6 cellular contexts compared by ENCODE assay signal in the genomic region with DNA sequence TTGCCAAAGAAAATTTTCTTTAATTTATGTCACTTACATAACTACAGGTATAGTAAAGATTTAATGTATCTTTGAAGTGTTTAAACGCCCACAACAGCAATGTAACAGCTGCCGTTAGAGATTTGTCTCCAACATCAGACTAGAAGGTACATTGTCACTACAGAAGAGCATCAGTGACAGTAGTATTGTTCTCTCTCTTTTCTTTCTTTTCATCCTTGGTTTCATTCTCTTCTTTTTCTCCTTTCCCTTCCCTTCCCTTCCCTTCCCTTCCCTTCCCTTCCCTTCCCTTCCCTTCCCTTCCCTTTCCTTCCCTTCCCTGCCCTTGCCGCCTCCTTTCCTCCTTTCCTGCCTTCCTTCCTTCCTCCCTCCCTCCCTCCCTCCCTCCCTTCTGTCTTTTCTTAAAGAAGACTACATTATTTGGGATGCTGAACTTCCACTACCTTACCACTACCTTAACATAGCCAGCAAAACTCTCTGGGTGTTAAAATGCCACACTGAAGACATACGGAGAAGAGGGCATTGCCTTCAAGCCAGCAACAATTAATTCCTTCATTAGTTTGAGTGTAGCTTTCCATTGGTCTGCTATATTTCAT.
"Had no signal": no experiment of that assay in that cellular context is flagged by ENCODE, and none has a peak within 500 bp of the region (broad histone marks: within the 10 kb centered on the region; RNA-seq: fewer than 3 reads in every experiment).

No MANE protein-coding gene starts in this region.

- FAIRE-seq: H1, H54, HTR-8/SVneo had no signal

- ATAC-seq: GM23338 had no signal

- H2AFZ ChIP-seq: GM23338 had no signal

- DNase-seq: H9, HCEC 1CT had no signal

- H3K4me2 ChIP-seq: GM23338 had no signal

- H3K4me3 ChIP-seq: GM23338 had no signal
